9 cellular contexts compared by ENCODE assay signal in genomic region chr4:5708171-5708828, GRCh38. TPM values are rescaled to one million over a fixed set of nuclear protein-coding genes. Genes with fewer than 3 reads are reported as not detected.
DNase-seq lines count a peak whose midpoint lies in the region; ATAC-seq and TF ChIP-seq lines count a peak whose summit lies in the region.
"Had no signal": no experiment of that assay in that cellular context is flagged by ENCODE, and none has a peak within 500 bp of the region (broad histone marks: within the 10 kb centered on the region; RNA-seq: fewer than 3 reads in every experiment).

TSS of gene EVC2 (minus strand) at chr4:5708559. CDS start at chr4:5708513, 46 bp downstream.

- POLR2A ChIA-PET in PC-3 (lab: Charles Lee; ENCODE audit: unreplicated experiment) = no interaction called here

- H3K9me3 ChIP-seq in PC-3 (ENCODE audit: low read length) = no peaks in the 10 kb centered on the region

- peak within 1 kb of the TSS; percentile 61 for H3K9ac ChIP-seq in PC-3 (ENCODE audit: low read length)

- peak within 1 kb of the TSS; percentile 84 for H2AFZ ChIP-seq in PC-3 (ENCODE audit: low read length)

- no peaks in the 10 kb centered on the region for H4K20me1 ChIP-seq in PC-3 (ENCODE audit: low read length)

- no peaks in the 10 kb centered on the region for H3K27me3 ChIP-seq in PC-3 (ENCODE audit: low read length)

- no peaks in the 10 kb centered on the region for H3F3A ChIP-seq in PC-3 (ENCODE audit: low read length, unreplicated experiment)

- intact Hi-C loops in PC-3 (cut with micrococcal nuclease) (no loop called here), left colon (cut with DNase I, micrococcal nuclease) (no loop called here)

- peak within 1 kb of the TSS; percentile 89 for H3K4me2 ChIP-seq in PC-3 (ENCODE audit: low read length)

- no peak within 1 kb of the TSS for H3K27ac ChIP-seq in PC-3 (ENCODE audit: low read length)

- DNase-seq in ELF-1 (ENCODE audit: low read depth, low spot score) = peak; percentile 64
- DNase-seq in PC-3 = peak; percentile 23
- DNase-seq in dermis blood vessel endothelial cell = peak; percentile 54
- DNase-seq in left colon = peak; percentile 41 to 45
- peak; percentile 3 for DNase-seq in stimulated activated CD8-positive, alpha-beta memory T cell treated with anti-CD3 and anti-CD28 coated beads, Interleukin-12 subunit alpha, Interleukin-12 subunit beta, amount 100 ng/mL, for 4 hours (ENCODE audit: low read depth)
- no peak for DNase-seq in inferior parietal cortex (ENCODE audit: extremely low spot score)

- peaks cover 19% of the 10 kb centered on the region for H3K79me2 ChIP-seq in PC-3 (ENCODE audit: low read length)

- TF ChIP-seq CTCF in PC-3 (conservative IDR thresholded peaks at IDR 0.05; ENCODE audit: low read depth, low read length) = no peak

- H3K4me1 ChIP-seq in PC-3 (ENCODE audit: insufficient read depth, low read length) = peaks cover 34% of the 10 kb centered on the region

- no TSS peak for BruUV-seq in PC-3 (replicated peaks; lab: Mats Ljungman, UMichigan)

- CTCF ChIA-PET in PC-3 (lab: Charles Lee) = no interaction called here

- ATAC-seq in PC-3 (peak; percentile 24), left colon (no peak), HG03565 (IDR thresholded peaks at IDR 0.05; ENCODE audit: unreplicated experiment) (no peak), GM18873 (IDR thresholded peaks at IDR 0.05; ENCODE audit: low FRiP score, unreplicated experiment) (no peak)

- H3K9me2 ChIP-seq in PC-3 (replicated peaks; ENCODE audit: low read length) = no peaks in the 10 kb centered on the region

- no peaks in the 10 kb centered on the region for H3K36me3 ChIP-seq in PC-3 (ENCODE audit: low read depth, low read length)

- peak within 1 kb of the TSS; percentile 69 for H3K4me3 ChIP-seq in PC-3 (ENCODE audit: low read length)

RNA-seq across cellular contexts. Expression of gene EVC2, which starts in this region (rescaled TPM):
- total RNA-seq in PC-3 (2014; rRNA removed) = 3.2 and 4.5 TPM in 2 replicates
- total RNA-seq in dermis blood vessel endothelial cell = 8.7 and 11.9 TPM in 2 replicates
- total RNA-seq in left colon = 1 to 10 TPM in 1 of 2 donors, under 1 TPM in 1; 0.82 to 1.4 TPM
- total RNA-seq: HT1080 had no signal
